In genomic region chr3:141738636-141739363, GRCh38 we compare ENCODE assay signal across 8 cellular contexts. TPM values are rescaled to one million over a fixed set of nuclear protein-coding genes. Genes with fewer than 3 reads are reported as not detected.
DNase-seq lines count a peak whose midpoint lies in the region; ATAC-seq and TF ChIP-seq lines count a peak whose summit lies in the region.

No MANE protein-coding gene starts in this region.

- no peaks in the 10 kb centered on the region for H3K27me3 Mint-ChIP-seq in Calu3 (ENCODE audit: unreplicated experiment)
- H3K27me3 Mint-ChIP-seq in stimulated activated naive CD8-positive, alpha-beta T cell treated with anti-CD3 and anti-CD28 coated beads, Interleukin-15, amount 100 ng/mL, for 72 hours, result no peaks in the 10 kb centered on the region

- TF ChIP-seq CTCF in Calu3 (IDR thresholded peaks at IDR 0.05; ENCODE audit: unreplicated experiment) (no peak), RWPE1 (conservative IDR thresholded peaks at IDR 0.05; ENCODE audit: low read depth) (no peak)

- CTCF ChIA-PET in Calu3 (lab: Charles Lee) (interaction anchor here (0.7 to 2.2 kb wide), 11 partner anchors 12 to 1234 kb away, joined by 3 to 14 read pairs (median 5); no protein-coding TSS in a partner anchor), RWPE1 (lab: Yijun Ruan, JAX) (interaction anchor here (0.6 to 3.3 kb wide), 21 partner anchors 8 to 741 kb away, joined by 3 to 37 read pairs (median 4); partner anchors contain the start of genes ATP1B3 and GRK7)

- BruUV-seq in Calu3 (replicated peaks; lab: Mats Ljungman, UMichigan), result TSS peak; percentile 86

- POLR2A ChIA-PET in RWPE1 (lab: Yijun Ruan, JAX; ENCODE audit: low non-redundant PET), result interaction anchor here (0.6 to 1.5 kb wide), 5 partner anchors 58 to 174 kb away, joined by 3 to 7 read pairs (median 5); partner anchors contain the start of gene ATP1B3

- no peaks in the 10 kb centered on the region for H3K9me3 Mint-ChIP-seq in Calu3 (ENCODE audit: low read depth, unreplicated experiment)
- no peaks in the 10 kb centered on the region for H3K9me3 Mint-ChIP-seq in stimulated activated naive CD8-positive, alpha-beta T cell treated with anti-CD3 and anti-CD28 coated beads, Interleukin-15, amount 100 ng/mL, for 72 hours

- H3K4me3 Mint-ChIP-seq in Calu3 (ENCODE audit: low read depth, unreplicated experiment), result peak overlapping the region; percentile 95
- peak overlapping the region; percentile 98 to 100 for H3K4me3 Mint-ChIP-seq in stimulated activated naive CD8-positive, alpha-beta T cell treated with anti-CD3 and anti-CD28 coated beads, Interleukin-15, amount 100 ng/mL, for 72 hours

- peaks cover 32% of the 10 kb centered on the region for H3K36me3 Mint-ChIP-seq in Calu3 (ENCODE audit: insufficient read depth, unreplicated experiment)

- H3K27ac Mint-ChIP-seq in Calu3 (ENCODE audit: unreplicated experiment), result peak overlapping the region; percentile 93
- H3K27ac Mint-ChIP-seq in stimulated activated naive CD8-positive, alpha-beta T cell treated with anti-CD3 and anti-CD28 coated beads, Interleukin-15, amount 100 ng/mL, for 72 hours, result peak overlapping the region; percentile 100

- intact Hi-C loops in Calu3 (cut with micrococcal nuclease; ENCODE audit: unreplicated experiment), result loop anchor here (1.0 to 5.0 kb wide), 6 partner anchors 91 to 278 kb away; no protein-coding TSS in a partner anchor

- peak overlapping the region; percentile 93 for H3K27ac ChIP-seq in RWPE1
- peak overlapping the region; percentile 95 for H3K27ac ChIP-seq in caudate nucleus (ENCODE audit: low read depth, low read length)
- peak overlapping the region; percentile 91 for H3K27ac ChIP-seq in layer of hippocampus (ENCODE audit: low read depth, low read length)

- DNase-seq in Calu3, result no peak
- DNase-seq in HT-29 (ENCODE audit: low spot score), result peak; percentile 71
- peak; percentile 49 for DNase-seq in RWPE1 (ENCODE audit: low spot score)
- DNase-seq in caudate nucleus (lab: John Stamatoyannopoulos, UW), result peak in 4 of 61 donors; percentile 15 to 61 (median 20)
- DNase-seq in stimulated activated naive CD8-positive, alpha-beta T cell treated with anti-CD3 and anti-CD28 coated beads, Interleukin-15, amount 100 ng/mL, for 72 hours, result no peak
- DNase-seq in islet precursor cell, result no peak

- peak; percentile 13 for ATAC-seq in GM19452 (IDR thresholded peaks at IDR 0.05; ENCODE audit: unreplicated experiment)
- peak; percentile 48 for ATAC-seq in stimulated activated naive CD8-positive, alpha-beta T cell treated with anti-CD3 and anti-CD28 coated beads, Interleukin-15, amount 100 ng/mL, for 72 hours

- H3K4me1 Mint-ChIP-seq in Calu3 (ENCODE audit: low read depth, unreplicated experiment), result peaks cover 30% of the 10 kb centered on the region
- H3K4me1 Mint-ChIP-seq in stimulated activated naive CD8-positive, alpha-beta T cell treated with anti-CD3 and anti-CD28 coated beads, Interleukin-15, amount 100 ng/mL, for 72 hours, result peaks cover 40% of the 10 kb centered on the region

- H3K27me3 ChIP-seq in layer of hippocampus (ENCODE audit: control insufficient read depth, insufficient read depth, low read length), result no peaks in the 10 kb centered on the region

RNA-seq across cellular contexts. Expression of gene RNF7, which starts 0.7 kb away (rescaled TPM):
- 108 and 113 TPM in 2 replicates for total RNA-seq in Calu3 (2022)
- 27.7 and 28.8 TPM in 2 replicates for total RNA-seq in HT-29 (2014; rRNA removed; shearing (Covaris generic))

RNA-seq across cellular contexts. Expression of gene GRK7, which starts 24.4 kb away (rescaled TPM):
- total RNA-seq in Calu3 (2022), result not detected in 2 replicates
- 0.03 TPM in 1 of 2 replicates, not detected in the other for total RNA-seq in HT-29 (2014; rRNA removed; shearing (Covaris generic))

Comparison
In these comparisons a context has a peak if more than half of its experiments do, and no peak if none do; other contexts are left out.
1. DNase-seq: peak in HT-29 (single experiment) and RWPE1 (single experiment); none in Calu3 (single experiment), stimulated activated naive CD8-positive, alpha-beta T cell treated with anti-CD3 and anti-CD28 coated beads, Interleukin-15, amount 100 ng/mL, for 72 hours (0 of 2) and islet precursor cell (single experiment).
2. Peak in every context shown above with its lines, with median percentiles within 50 percentile points of each other: H3K27ac ChIP-seq.